ENCODE assay signal across 1 cellular context in the genomic region with DNA sequence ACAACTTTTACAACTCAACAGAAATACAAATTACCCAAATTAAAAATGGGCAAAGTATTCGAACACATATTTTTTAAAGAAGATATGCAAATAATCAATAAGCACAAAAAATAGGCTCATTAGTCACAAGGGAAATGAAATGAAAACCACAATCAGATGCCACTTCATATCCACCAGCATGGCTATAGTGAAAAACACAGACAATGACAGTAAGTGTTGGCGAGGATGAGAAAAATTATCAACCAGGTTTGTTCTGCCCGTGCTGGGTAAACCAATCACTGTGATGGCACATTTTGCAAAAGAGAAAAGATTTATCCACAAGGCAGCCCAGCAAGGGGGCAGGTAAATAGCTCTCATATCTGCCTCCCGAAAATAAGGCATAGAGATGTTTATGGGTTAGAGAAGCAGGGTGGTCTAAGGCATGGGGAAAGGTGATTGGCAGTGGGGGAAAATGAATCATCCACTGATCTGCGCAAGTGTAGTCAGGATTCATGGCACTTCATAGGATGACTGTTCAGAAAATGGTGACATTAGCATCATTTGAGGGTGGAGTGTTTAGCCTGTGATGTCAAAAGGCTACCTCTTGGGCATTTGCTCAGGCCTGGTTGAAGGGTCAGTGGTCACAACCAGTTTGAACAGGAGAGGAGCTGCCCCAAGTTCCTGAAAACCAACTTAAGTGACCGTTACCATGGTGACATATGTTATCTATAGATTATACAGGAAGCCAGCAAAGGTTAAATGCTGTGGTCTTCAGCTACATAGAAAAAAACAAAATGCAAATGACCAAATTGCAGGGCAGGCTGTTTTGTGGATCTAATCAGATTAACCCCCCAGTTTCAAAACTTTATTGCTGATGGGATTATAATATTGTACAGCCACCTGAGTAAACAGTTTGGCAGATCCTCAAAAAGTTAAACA.
TF ChIP-seq lines count a peak whose summit lies in the region.

No MANE protein-coding gene starts in this region.

TF ChIP-seq in K562, 482 proteins besides CTCF, POLR2A, EP300 and RAD21 (continued from another document and continues in another):
- TF ChIP-seq, protein P1, sequence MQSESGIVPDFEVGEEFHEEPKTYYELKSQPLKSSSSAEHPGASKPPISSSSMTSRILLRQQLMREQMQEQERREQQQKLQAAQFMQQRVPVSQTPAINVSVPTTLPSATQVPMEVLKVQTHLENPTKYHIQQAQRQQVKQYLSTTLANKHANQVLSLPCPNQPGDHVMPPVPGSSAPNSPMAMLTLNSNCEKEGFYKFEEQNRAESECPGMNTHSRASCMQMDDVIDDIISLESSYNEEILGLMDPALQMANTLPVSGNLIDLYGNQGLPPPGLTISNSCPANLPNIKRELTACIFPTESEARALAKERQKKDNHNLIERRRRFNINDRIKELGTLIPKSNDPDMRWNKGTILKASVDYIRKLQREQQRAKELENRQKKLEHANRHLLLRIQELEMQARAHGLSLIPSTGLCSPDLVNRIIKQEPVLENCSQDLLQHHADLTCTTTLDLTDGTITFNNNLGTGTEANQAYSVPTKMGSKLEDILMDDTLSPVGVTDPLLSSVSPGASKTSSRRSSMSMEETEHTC (IDR thresholded peaks at IDR 0.05), result no peak
- no peak for TF ChIP-seq E2F3 (CRISPR knock-in tag; IDR thresholded peaks at IDR 0.05)
- peak; percentile 80; the same call in 1 of the 2 replicates for TF ChIP-seq BMI1 (IDR thresholded peaks at IDR 0.05; ENCODE audit: low read length)
- no peak for TF ChIP-seq RBM34 (IDR thresholded peaks at IDR 0.05; ENCODE audit: borderline replicate concordance, insufficient read depth, low read length)
- TF ChIP-seq, protein P2, sequence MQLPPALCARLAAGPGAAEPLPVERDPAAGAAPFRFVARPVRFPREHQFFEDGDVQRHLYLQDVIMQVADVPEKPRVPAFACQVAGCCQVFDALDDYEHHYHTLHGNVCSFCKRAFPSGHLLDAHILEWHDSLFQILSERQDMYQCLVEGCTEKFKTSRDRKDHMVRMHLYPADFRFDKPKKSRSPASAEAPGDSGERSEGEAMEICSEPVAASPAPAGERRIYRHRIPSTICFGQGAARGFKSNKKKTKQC (CRISPR knock-in tag; IDR thresholded peaks at IDR 0.05), result no peak
- TF ChIP-seq, protein P3, sequence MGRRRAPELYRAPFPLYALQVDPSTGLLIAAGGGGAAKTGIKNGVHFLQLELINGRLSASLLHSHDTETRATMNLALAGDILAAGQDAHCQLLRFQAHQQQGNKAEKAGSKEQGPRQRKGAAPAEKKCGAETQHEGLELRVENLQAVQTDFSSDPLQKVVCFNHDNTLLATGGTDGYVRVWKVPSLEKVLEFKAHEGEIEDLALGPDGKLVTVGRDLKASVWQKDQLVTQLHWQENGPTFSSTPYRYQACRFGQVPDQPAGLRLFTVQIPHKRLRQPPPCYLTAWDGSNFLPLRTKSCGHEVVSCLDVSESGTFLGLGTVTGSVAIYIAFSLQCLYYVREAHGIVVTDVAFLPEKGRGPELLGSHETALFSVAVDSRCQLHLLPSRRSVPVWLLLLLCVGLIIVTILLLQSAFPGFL (CRISPR knock-in tag; IDR thresholded peaks at IDR 0.05), result no peak
- TF ChIP-seq TEAD1 (CRISPR knock-in tag; IDR thresholded peaks at IDR 0.05), result peak; percentile 14 to 62; a peak in 1 of 4 replicates
- peak; percentile 65 for TF ChIP-seq CREB1 (IDR thresholded peaks at IDR 0.05)
- peak; percentile 52 for TF ChIP-seq CREB1 (CRISPR knock-in tag; IDR thresholded peaks at IDR 0.05)
- TF ChIP-seq FOXJ3 (CRISPR knock-in tag; IDR thresholded peaks at IDR 0.05), result no peak
- TF ChIP-seq TBL1XR1 (IDR thresholded peaks at IDR 0.05; ENCODE audit: low read length in 2 of 2), result 0 out of 4 replicates have a peak, but pooled peaks of 1 of the 2 experiments have one; percentile 62
- TF ChIP-seq RFX1 (IDR thresholded peaks at IDR 0.05), result peak; percentile 99
- no peak for TF ChIP-seq SRF (CRISPR knock-in tag; IDR thresholded peaks at IDR 0.05)
- TF ChIP-seq KDM4B (IDR thresholded peaks at IDR 0.05; ENCODE audit: borderline replicate concordance in 2 of 2, low read depth in 1 of 2), result no peak
- TF ChIP-seq, protein P4, sequence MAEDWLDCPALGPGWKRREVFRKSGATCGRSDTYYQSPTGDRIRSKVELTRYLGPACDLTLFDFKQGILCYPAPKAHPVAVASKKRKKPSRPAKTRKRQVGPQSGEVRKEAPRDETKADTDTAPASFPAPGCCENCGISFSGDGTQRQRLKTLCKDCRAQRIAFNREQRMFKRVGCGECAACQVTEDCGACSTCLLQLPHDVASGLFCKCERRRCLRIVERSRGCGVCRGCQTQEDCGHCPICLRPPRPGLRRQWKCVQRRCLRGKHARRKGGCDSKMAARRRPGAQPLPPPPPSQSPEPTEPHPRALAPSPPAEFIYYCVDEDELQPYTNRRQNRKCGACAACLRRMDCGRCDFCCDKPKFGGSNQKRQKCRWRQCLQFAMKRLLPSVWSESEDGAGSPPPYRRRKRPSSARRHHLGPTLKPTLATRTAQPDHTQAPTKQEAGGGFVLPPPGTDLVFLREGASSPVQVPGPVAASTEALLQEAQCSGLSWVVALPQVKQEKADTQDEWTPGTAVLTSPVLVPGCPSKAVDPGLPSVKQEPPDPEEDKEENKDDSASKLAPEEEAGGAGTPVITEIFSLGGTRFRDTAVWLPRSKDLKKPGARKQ (CRISPR knock-in tag; IDR thresholded peaks at IDR 0.05), result no peak
- TF ChIP-seq, protein P5, sequence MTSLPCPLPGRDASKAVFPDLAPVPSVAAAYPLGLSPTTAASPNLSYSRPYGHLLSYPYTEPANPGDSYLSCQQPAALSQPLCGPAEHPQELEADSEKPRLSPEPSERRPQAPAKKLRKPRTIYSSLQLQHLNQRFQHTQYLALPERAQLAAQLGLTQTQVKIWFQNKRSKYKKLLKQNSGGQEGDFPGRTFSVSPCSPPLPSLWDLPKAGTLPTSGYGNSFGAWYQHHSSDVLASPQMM (CRISPR knock-in tag; IDR thresholded peaks at IDR 0.05), result no peak
- TF ChIP-seq, protein P6, sequence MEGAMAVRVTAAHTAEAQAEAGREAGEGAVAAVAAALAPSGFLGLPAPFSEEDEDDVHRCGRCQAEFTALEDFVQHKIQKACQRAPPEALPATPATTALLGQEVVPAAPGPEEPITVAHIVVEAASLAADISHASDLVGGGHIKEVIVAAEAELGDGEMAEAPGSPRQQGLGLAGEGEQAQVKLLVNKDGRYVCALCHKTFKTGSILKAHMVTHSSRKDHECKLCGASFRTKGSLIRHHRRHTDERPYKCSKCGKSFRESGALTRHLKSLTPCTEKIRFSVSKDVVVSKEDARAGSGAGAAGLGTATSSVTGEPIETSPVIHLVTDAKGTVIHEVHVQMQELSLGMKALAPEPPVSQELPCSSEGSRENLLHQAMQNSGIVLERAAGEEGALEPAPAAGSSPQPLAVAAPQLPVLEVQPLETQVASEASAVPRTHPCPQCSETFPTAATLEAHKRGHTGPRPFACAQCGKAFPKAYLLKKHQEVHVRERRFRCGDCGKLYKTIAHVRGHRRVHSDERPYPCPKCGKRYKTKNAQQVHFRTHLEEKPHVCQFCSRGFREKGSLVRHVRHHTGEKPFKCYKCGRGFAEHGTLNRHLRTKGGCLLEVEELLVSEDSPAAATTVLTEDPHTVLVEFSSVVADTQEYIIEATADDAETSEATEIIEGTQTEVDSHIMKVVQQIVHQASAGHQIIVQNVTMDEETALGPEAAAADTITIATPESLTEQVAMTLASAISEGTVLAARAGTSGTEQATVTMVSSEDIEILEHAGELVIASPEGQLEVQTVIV (CRISPR knock-in tag; IDR thresholded peaks at IDR 0.05; ENCODE audit: borderline replicate concordance), result no peak
- TF ChIP-seq, protein P7, sequence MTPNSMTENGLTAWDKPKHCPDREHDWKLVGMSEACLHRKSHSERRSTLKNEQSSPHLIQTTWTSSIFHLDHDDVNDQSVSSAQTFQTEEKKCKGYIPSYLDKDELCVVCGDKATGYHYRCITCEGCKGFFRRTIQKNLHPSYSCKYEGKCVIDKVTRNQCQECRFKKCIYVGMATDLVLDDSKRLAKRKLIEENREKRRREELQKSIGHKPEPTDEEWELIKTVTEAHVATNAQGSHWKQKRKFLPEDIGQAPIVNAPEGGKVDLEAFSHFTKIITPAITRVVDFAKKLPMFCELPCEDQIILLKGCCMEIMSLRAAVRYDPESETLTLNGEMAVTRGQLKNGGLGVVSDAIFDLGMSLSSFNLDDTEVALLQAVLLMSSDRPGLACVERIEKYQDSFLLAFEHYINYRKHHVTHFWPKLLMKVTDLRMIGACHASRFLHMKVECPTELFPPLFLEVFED (CRISPR knock-in tag; conservative IDR thresholded peaks at IDR 0.05), result peak; percentile 87
- TF ChIP-seq, protein P8, sequence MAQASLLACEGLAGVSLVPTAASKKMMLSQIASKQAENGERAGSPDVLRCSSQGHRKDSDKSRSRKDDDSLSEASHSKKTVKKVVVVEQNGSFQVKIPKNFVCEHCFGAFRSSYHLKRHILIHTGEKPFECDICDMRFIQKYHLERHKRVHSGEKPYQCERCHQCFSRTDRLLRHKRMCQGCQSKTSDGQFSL (CRISPR knock-in tag; IDR thresholded peaks at IDR 0.05), result no peak
- TF ChIP-seq, protein P8 (tag; IDR thresholded peaks at IDR 0.05), result 0 out of 4 replicates have a peak, but pooled peaks of 1 of the 2 experiments have one; percentile 33
- TF ChIP-seq ZNF561 (CRISPR knock-in tag; conservative IDR thresholded peaks at IDR 0.05), result no peak
- TF ChIP-seq, protein P9, sequence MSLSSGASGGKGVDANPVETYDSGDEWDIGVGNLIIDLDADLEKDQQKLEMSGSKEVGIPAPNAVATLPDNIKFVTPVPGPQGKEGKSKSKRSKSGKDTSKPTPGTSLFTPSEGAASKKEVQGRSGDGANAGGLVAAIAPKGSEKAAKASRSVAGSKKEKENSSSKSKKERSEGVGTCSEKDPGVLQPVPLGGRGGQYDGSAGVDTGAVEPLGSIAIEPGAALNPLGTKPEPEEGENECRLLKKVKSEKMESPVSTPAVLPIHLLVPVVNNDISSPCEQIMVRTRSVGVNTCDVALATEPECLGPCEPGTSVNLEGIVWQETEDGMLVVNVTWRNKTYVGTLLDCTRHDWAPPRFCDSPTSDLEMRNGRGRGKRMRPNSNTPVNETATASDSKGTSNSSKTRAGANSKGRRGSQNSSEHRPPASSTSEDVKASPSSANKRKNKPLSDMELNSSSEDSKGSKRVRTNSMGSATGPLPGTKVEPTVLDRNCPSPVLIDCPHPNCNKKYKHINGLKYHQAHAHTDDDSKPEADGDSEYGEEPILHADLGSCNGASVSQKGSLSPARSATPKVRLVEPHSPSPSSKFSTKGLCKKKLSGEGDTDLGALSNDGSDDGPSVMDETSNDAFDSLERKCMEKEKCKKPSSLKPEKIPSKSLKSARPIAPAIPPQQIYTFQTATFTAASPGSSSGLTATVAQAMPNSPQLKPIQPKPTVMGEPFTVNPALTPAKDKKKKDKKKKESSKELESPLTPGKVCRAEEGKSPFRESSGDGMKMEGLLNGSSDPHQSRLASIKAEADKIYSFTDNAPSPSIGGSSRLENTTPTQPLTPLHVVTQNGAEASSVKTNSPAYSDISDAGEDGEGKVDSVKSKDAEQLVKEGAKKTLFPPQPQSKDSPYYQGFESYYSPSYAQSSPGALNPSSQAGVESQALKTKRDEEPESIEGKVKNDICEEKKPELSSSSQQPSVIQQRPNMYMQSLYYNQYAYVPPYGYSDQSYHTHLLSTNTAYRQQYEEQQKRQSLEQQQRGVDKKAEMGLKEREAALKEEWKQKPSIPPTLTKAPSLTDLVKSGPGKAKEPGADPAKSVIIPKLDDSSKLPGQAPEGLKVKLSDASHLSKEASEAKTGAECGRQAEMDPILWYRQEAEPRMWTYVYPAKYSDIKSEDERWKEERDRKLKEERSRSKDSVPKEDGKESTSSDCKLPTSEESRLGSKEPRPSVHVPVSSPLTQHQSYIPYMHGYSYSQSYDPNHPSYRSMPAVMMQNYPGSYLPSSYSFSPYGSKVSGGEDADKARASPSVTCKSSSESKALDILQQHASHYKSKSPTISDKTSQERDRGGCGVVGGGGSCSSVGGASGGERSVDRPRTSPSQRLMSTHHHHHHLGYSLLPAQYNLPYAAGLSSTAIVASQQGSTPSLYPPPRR (CRISPR knock-in tag; IDR thresholded peaks at IDR 0.05; ENCODE audit: borderline replicate concordance), result no peak
- TF ChIP-seq NCOA2 (IDR thresholded peaks at IDR 0.05; ENCODE audit: partially characterized antibody in 2 of 2), result no peak
- no peak for TF ChIP-seq MTF1 (CRISPR knock-in tag; IDR thresholded peaks at IDR 0.05; ENCODE audit: borderline replicate concordance)
- TF ChIP-seq PML (IDR thresholded peaks at IDR 0.05; ENCODE audit: low read length), result no peak
- TF ChIP-seq PRPF4 (IDR thresholded peaks at IDR 0.05; ENCODE audit: insufficient read depth, low read depth, low read length, poor library complexity, severe bottlenecking), result no peak
- no peak for TF ChIP-seq HLTF (IDR thresholded peaks at IDR 0.05)
- TF ChIP-seq MCM3 (IDR thresholded peaks at IDR 0.05), result no peak
- 0 out of 2 replicates have a peak, but pooled peaks have one; percentile 12 for TF ChIP-seq ZNF324 (CRISPR knock-in tag; IDR thresholded peaks at IDR 0.05)
- peak; percentile 7; the same call in 1 of the 2 replicates for TF ChIP-seq ZEB2 (IDR thresholded peaks at IDR 0.05)
- no peak for TF ChIP-seq IRF2 (CRISPR knock-in tag; IDR thresholded peaks at IDR 0.05)
- TF ChIP-seq KLF16 (IDR thresholded peaks at IDR 0.05), result peak; percentile 100
- no peak for TF ChIP-seq NR4A1 (CRISPR knock-in tag; IDR thresholded peaks at IDR 0.05)
- 0 out of 2 replicates have a peak, but pooled peaks have one; percentile 42 for TF ChIP-seq NR4A1 (tag; IDR thresholded peaks at IDR 0.05)
- TF ChIP-seq DPF2 (IDR thresholded peaks at IDR 0.05), result peak; percentile 74
- TF ChIP-seq RNF2 (IDR thresholded peaks at IDR 0.05), result peak; percentile 86; the same call in 1 of the 2 replicates
- no peak for TF ChIP-seq TAF9B (IDR thresholded peaks at IDR 0.05; ENCODE audit: partially characterized antibody)
- no peak for TF ChIP-seq ZNF780A (CRISPR knock-in tag; IDR thresholded peaks at IDR 0.05)
- TF ChIP-seq CHD4 (IDR thresholded peaks at IDR 0.05; ENCODE audit: insufficient read depth, insufficient replicate concordance, low read depth, low read length, poor library complexity, severe bottlenecking), result no peak
- no peak for TF ChIP-seq DACH1 (IDR thresholded peaks at IDR 0.05; ENCODE audit: partially characterized antibody)
- TF ChIP-seq ZNF830 (CRISPR knock-in tag; IDR thresholded peaks at IDR 0.05), result no peak
- TF ChIP-seq NFRKB (IDR thresholded peaks at IDR 0.05; ENCODE audit: low read depth), result peak; percentile 40
- TF ChIP-seq OTX1 (CRISPR knock-in tag; IDR thresholded peaks at IDR 0.05), result peak; percentile 61; the same call in 1 of the 2 replicates
- peak; percentile 42; the same call in 1 of the 2 replicates for TF ChIP-seq MYC (IDR thresholded peaks at IDR 0.05; ENCODE audit: low read depth, low read length)
- TF ChIP-seq MYC (CRISPR knock-in tag; IDR thresholded peaks at IDR 0.05; ENCODE audit: borderline replicate concordance, low read depth), result no peak
- peak; percentile 95; the same call in 1 of the 2 replicates for TF ChIP-seq LEF1 (IDR thresholded peaks at IDR 0.05)
- TF ChIP-seq RHOXF2B (CRISPR knock-in tag; conservative IDR thresholded peaks at IDR 0.05), result no peak
- no peak for TF ChIP-seq HEY1 (CRISPR knock-in tag; IDR thresholded peaks at IDR 0.05; ENCODE audit: borderline replicate concordance)
- TF ChIP-seq HMG20B (CRISPR knock-in tag; IDR thresholded peaks at IDR 0.05), result 0 out of 2 replicates have a peak, but pooled peaks have one; percentile 34
- no peak for TF ChIP-seq CBX8 (IDR thresholded peaks at IDR 0.05; ENCODE audit: borderline replicate concordance, extremely low read depth, low read depth, low read length, poor library complexity, severe bottlenecking)
- peak; percentile 55; the same call in 1 of the 2 replicates for TF ChIP-seq DMBX1 (CRISPR knock-in tag; IDR thresholded peaks at IDR 0.05; ENCODE audit: borderline replicate concordance)
